ENCODE assay signal across 8 cellular contexts in the genomic region with DNA sequence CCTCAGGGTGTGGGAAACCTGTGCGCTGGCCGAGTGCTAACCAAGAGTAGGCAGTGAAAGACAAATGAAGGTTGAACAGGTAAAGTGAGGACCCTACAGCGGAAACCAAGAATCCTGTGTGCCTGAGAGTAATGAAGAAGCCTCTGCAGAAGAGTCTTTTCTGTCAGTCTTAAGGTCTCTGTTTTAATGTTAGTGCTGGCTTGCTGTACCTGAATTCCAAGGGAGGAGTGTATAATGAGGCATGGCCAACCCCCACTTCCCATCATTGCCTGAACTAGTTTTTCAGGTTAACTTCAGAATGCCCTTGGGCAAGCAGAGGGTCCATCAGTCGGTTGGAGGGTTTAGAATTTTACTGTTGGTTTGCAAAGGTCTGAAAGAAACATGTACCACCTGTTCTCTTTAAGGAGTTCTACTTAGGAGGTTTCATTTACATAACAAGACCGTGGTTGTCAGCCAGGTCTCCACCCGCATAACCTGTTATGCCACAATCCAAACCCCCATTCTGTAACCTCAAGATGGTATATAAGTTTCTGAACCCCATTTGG. TPM values are rescaled to one million over a fixed set of nuclear protein-coding genes. Genes with fewer than 3 reads are reported as not detected.
DNase-seq lines count a peak whose midpoint lies in the region; ATAC-seq and TF ChIP-seq lines count a peak whose summit lies in the region.

No MANE protein-coding gene starts in this region.

- peak overlapping the region; percentile 99 for H3K4me3 Mint-ChIP-seq in activated CD4-positive, alpha-beta T cell treated with anti-CD3 and anti-CD28 coated beads, Interleukin-2, amount 10 ng/mL, durations not matched to agents 7 days and 5 days

- TF ChIP-seq CTCF in WI38 (IDR thresholded peaks at IDR 0.05; ENCODE audit: low read depth, low read length) (no peak), right atrium auricular region (IDR thresholded peaks at IDR 0.05) (no peak)

- peaks cover 37% of the 10 kb centered on the region for H3K4me1 Mint-ChIP-seq in activated CD4-positive, alpha-beta T cell treated with anti-CD3 and anti-CD28 coated beads, Interleukin-2, amount 10 ng/mL, durations not matched to agents 7 days and 5 days

- peak overlapping the region; percentile 83 to 90 for H3K27ac ChIP-seq in right atrium auricular region
- peak overlapping the region; percentile 82 for H3K27ac ChIP-seq in skeletal muscle tissue (ENCODE audit: low read depth, low read length)

- H3K4me3 ChIP-seq in WI38 (ENCODE audit: low read depth, low read length) = peak overlapping the region; percentile 92
- peak overlapping the region; percentile 71 to 84 for H3K4me3 ChIP-seq in right atrium auricular region
- H3K4me3 ChIP-seq in skeletal muscle tissue (ENCODE audit: low read length in 3 of 3) = peak overlapping the region; percentile 94 to 98 (median 95)

- peak overlapping the region; percentile 94 for H3K27ac Mint-ChIP-seq in activated CD4-positive, alpha-beta T cell treated with anti-CD3 and anti-CD28 coated beads, Interleukin-2, amount 10 ng/mL, durations not matched to agents 7 days and 5 days

- no peak for DNase-seq in activated CD4-positive, alpha-beta T cell treated with anti-CD3 and anti-CD28 coated beads, Interleukin-2, amount 10 ng/mL, durations not matched to agents 7 days and 5 days
- DNase-seq in activated CD4-positive, alpha-beta T cell treated with anti-CD3 and anti-CD28 coated beads, Interleukin-2, amount 50 U/mL, for 4 hours = no peak
- DNase-seq in right atrium auricular region (ENCODE audit: low spot score) (no peak), NCI-H1092 (lab: John Stamatoyannopoulos, UW) (no peak)
- no peak for DNase-seq in stimulated activated CD4-positive, alpha-beta T cell treated with anti-CD3 and anti-CD28 coated beads, Interleukin-15, amount 100 ng/mL, for 24 hours

- H3K36me3 ChIP-seq in right atrium auricular region = peaks cover 22% of the 10 kb centered on the region
- peaks cover 15 to 22% (median 20%) of the 10 kb centered on the region in 3 donors for H3K36me3 ChIP-seq in skeletal muscle tissue (ENCODE audit: control insufficient read depth in 3 of 3, insufficient read depth in 3 of 3, low read length in 3 of 3)

- H3K9me3 ChIP-seq in right atrium auricular region = no peaks in the 10 kb centered on the region
- H3K9me3 ChIP-seq in skeletal muscle tissue (ENCODE audit: control insufficient read depth in 3 of 3, low read length in 3 of 3) = no peaks in the 10 kb centered on the region

- peaks cover 0 to 15% of the 10 kb centered on the region in 2 donors for H3K4me1 ChIP-seq in right atrium auricular region
- peaks cover 13 to 16% (median 14%) of the 10 kb centered on the region in 3 donors for H3K4me1 ChIP-seq in skeletal muscle tissue (ENCODE audit: control insufficient read depth in 3 of 3, insufficient read depth in 3 of 3, low read length in 3 of 3)

- peaks cover 30% of the 10 kb centered on the region for H3K36me3 Mint-ChIP-seq in activated CD4-positive, alpha-beta T cell treated with anti-CD3 and anti-CD28 coated beads, Interleukin-2, amount 10 ng/mL, durations not matched to agents 7 days and 5 days (ENCODE audit: low read depth)

- CTCF ChIA-PET in activated CD4-positive, alpha-beta T cell treated with anti-CD3 and anti-CD28 coated beads, Interleukin-2, amount 10 ng/mL, durations not matched to agents 7 days and 5 days (lab: Charles Lee) = no interaction called here

- no peaks in the 10 kb centered on the region for H3K27me3 Mint-ChIP-seq in activated CD4-positive, alpha-beta T cell treated with anti-CD3 and anti-CD28 coated beads, Interleukin-2, amount 10 ng/mL, durations not matched to agents 7 days and 5 days

- peak overlapping the region; percentile 89 to 93 (median 93) for H3K9ac ChIP-seq in skeletal muscle tissue (ENCODE audit: low read depth in 1 of 3, low read length in 3 of 3)

- POLR2A ChIA-PET in activated CD4-positive, alpha-beta T cell treated with anti-CD3 and anti-CD28 coated beads, Interleukin-2, amount 10 ng/mL, durations not matched to agents 7 days and 5 days (lab: Charles Lee) = interaction anchor here (0.6 kb wide), 1 partner anchor 18 kb away, joined by 3 read pairs; no protein-coding TSS in a partner anchor

- H3K27me3 ChIP-seq in right atrium auricular region (no peaks in the 10 kb centered on the region), skeletal muscle tissue (ENCODE audit: control insufficient read depth in 3 of 3, insufficient read depth in 3 of 3, low read length in 3 of 3) (no peaks in the 10 kb centered on the region)

- ATAC-seq in HG02981 (IDR thresholded peaks at IDR 0.05; ENCODE audit: unreplicated experiment) = peak; percentile 29

- H3K9me3 Mint-ChIP-seq in activated CD4-positive, alpha-beta T cell treated with anti-CD3 and anti-CD28 coated beads, Interleukin-2, amount 10 ng/mL, durations not matched to agents 7 days and 5 days = no peaks in the 10 kb centered on the region

RNA-seq across cellular contexts. Expression of a gene that starts 0.6 kb away (rescaled TPM):
- total RNA-seq in activated CD4-positive, alpha-beta T cell treated with anti-CD3 and anti-CD28 coated beads, Interleukin-2, amount 10 ng/mL, durations not matched to agents 7 days and 5 days = 10 to 100 TPM; 88.7 to 96.3 TPM
- total RNA-seq in right atrium auricular region (10 to 100 TPM; 36.3 to 42.2 TPM), skeletal muscle tissue (36.0 TPM)

RNA-seq across cellular contexts. Expression of a gene that starts 30.9 kb away (rescaled TPM):
- 10 to 100 TPM; 19.7 to 23.6 TPM for total RNA-seq in activated CD4-positive, alpha-beta T cell treated with anti-CD3 and anti-CD28 coated beads, Interleukin-2, amount 10 ng/mL, durations not matched to agents 7 days and 5 days
- total RNA-seq in right atrium auricular region (10 to 100 TPM; 10.1 to 13.3 TPM), skeletal muscle tissue (11.0 TPM)

RNA-seq across cellular contexts. Expression of a gene that starts 31.9 kb away (rescaled TPM):
- 100 to 1,000 TPM; 117 to 148 TPM for total RNA-seq in activated CD4-positive, alpha-beta T cell treated with anti-CD3 and anti-CD28 coated beads, Interleukin-2, amount 10 ng/mL, durations not matched to agents 7 days and 5 days
- total RNA-seq in right atrium auricular region (100 to 1,000 TPM; 188 to 245 TPM), skeletal muscle tissue (244 TPM)
